Comparison of ENCODE assay signal across 19 cellular contexts in the genomic region with DNA sequence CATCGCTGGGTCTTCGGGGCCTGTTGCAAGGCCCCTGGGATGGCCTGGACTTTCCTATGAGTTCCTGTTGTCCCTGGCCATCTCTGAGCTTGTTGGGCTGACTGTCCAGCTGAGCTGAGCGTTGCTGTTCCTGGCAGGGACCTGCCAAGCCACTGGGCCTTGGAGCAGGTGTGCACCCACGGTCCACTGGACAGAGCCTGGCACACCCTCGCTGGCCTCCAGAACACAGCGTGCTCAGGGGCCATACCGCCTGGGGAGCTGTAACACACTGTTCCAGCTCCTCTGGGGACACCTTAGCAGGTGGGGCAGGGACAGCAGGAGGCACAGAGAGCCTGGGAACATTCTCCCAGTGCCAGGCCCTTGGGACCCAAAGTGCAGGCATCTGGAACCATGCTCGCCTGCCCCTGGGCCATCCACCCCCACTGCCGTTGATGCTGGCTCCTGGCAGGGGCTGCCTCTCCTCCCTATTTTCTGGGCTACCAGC.
DNase-seq lines count a peak whose midpoint lies in the region; ATAC-seq, FAIRE-seq and TF ChIP-seq lines count a peak whose summit lies in the region.
"Had no signal": no experiment of that assay in that cellular context is flagged by ENCODE, and none has a peak within 500 bp of the region (broad histone marks: within the 10 kb centered on the region; RNA-seq: fewer than 3 reads in every experiment).

No MANE protein-coding gene starts in this region.

- no peaks in the 10 kb centered on the region for H3K79me1 ChIP-seq in mesendoderm (ENCODE audit: low read length)

- no peak overlapping the region for H3K18ac ChIP-seq in mesendoderm (ENCODE audit: low read length)

- ATAC-seq in Right ventricle myocardium superior (ENCODE audit: poor library complexity) (peak; percentile 13), left cardiac atrium (no peak), thoracic aorta (ENCODE audit: insufficient number of reproducible peaks, low FRiP score, low read depth) (no peak), HG03378 (IDR thresholded peaks at IDR 0.05; ENCODE audit: unreplicated experiment) (no peak)
- ATAC-seq: CD8-positive, alpha-beta T cell had no signal

- no peak overlapping the region for H4K5ac ChIP-seq in mesendoderm (ENCODE audit: low read length)

- intact Hi-C loops in Right ventricle myocardium superior (cut with DNase I) (no loop called here), left cardiac atrium (cut with DNase I) (no loop called here), ascending aorta (cut with DNase I) (no loop called here), vagina (cut with DNase I) (no loop called here)

- H3K9me3 ChIP-seq in ascending aorta = no peaks in the 10 kb centered on the region
- H3K9me3 ChIP-seq in thoracic aorta = no peaks in the 10 kb centered on the region
- H3K9me3 ChIP-seq in vagina = no peaks in the 10 kb centered on the region
- H3K9me3 ChIP-seq: MG63, neutrophil, right lobe of liver had no signal

- H3K9ac ChIP-seq in mesendoderm (ENCODE audit: low read length) = no peak overlapping the region

- H2AK5ac ChIP-seq in mesendoderm (ENCODE audit: low read length) = no peak overlapping the region

- H3K4me2 ChIP-seq in mesendoderm (ENCODE audit: low read length) = no peak overlapping the region

- no peak overlapping the region for H2BK15ac ChIP-seq in mesendoderm (replicated peaks; ENCODE audit: low read depth)

- DNase-seq in Right ventricle myocardium superior (no peak), left cardiac atrium (no peak), ascending aorta (ENCODE audit: low spot score in 2 of 2) (no peak), mesendoderm (no peak), thoracic aorta (ENCODE audit: low spot score) (no peak), vagina (ENCODE audit: extremely low spot score in 2 of 2) (no peak), GM12891 (ENCODE audit: insufficient read length, low spot score) (no peak)
- DNase-seq: activated CD4-positive, CD25-positive, alpha-beta regulatory T cell; amniotic stem cell; CD8-positive, alpha-beta T cell; cortex of kidney; mammary epithelial cell; MG63; NCI-H1694 treated with DMSO at 0.1 percent for 48 hours; NCI-H446; right lobe of liver; SIG-M5 had no signal

- peak overlapping the region; percentile 34 to 37 for H3K27ac ChIP-seq in ascending aorta
- no peak overlapping the region for H3K27ac ChIP-seq in mesendoderm (ENCODE audit: low read depth, low read length)
- H3K27ac ChIP-seq in thoracic aorta = peak overlapping the region; percentile 36 to 39
- no peak overlapping the region for H3K27ac ChIP-seq in vagina
- H3K27ac ChIP-seq: neutrophil, right lobe of liver had no signal

- H3K4ac ChIP-seq in mesendoderm (ENCODE audit: low read depth, low read length) = no peak overlapping the region

- H3K27me3 ChIP-seq in ascending aorta (no peaks in the 10 kb centered on the region), mesendoderm (ENCODE audit: insufficient read depth, low read length, poor library complexity) (peaks cover 10% of the 10 kb centered on the region), thoracic aorta (replicated peaks; ENCODE audit: insufficient read depth) (no peaks in the 10 kb centered on the region), vagina (no peaks in the 10 kb centered on the region)
- H3K27me3 ChIP-seq: MG63, right lobe of liver had no signal

- H3K4me1 ChIP-seq in ascending aorta (peaks cover 4 to 11% of the 10 kb centered on the region in 2 donors), mesendoderm (ENCODE audit: control insufficient read depth, low read depth, low read length) (peaks cover 3% of the 10 kb centered on the region), thoracic aorta (ENCODE audit: control insufficient read depth in 1 of 2, low read depth in 2 of 2) (peaks cover 2 to 21% of the 10 kb centered on the region in 2 donors), vagina (peaks cover 12% of the 10 kb centered on the region)

- WGBS in mesendoderm (ENCODE audit: extremely low coverage, insufficient coverage, low lambda C conversion rate) = no CpG with 5 or more reads among the region's 9 CpGs

- H2BK5ac ChIP-seq in mesendoderm (ENCODE audit: low read length) = no peak overlapping the region

- TF ChIP-seq POLR2A in vagina (IDR thresholded peaks at IDR 0.05) = no peak
- no peak for TF ChIP-seq POLR2A in GM12891 (IDR thresholded peaks at IDR 0.05; ENCODE audit: low read depth, low read length)

- no peaks in the 10 kb centered on the region for H3K36me3 ChIP-seq in ascending aorta
- no peaks in the 10 kb centered on the region for H3K36me3 ChIP-seq in mesendoderm (ENCODE audit: control insufficient read depth, insufficient read depth, low read length)
- no peaks in the 10 kb centered on the region for H3K36me3 ChIP-seq in thoracic aorta
- H3K36me3 ChIP-seq in vagina = no peaks in the 10 kb centered on the region
- H3K36me3 ChIP-seq: MG63, neutrophil, right lobe of liver had no signal

- no peak for FAIRE-seq in GM12891 (lab: Jason Lieb, UNC)

- no peaks in the 10 kb centered on the region for H3K79me2 ChIP-seq in mesendoderm (ENCODE audit: control insufficient read depth, insufficient read depth, low read length)

- H3K23ac ChIP-seq in mesendoderm (ENCODE audit: low read length) = no peak overlapping the region

- H2BK120ac ChIP-seq in mesendoderm (ENCODE audit: low read depth, low read length) = no peak overlapping the region

- peak overlapping the region; percentile 54 for H3K56ac ChIP-seq in mesendoderm (ENCODE audit: low read length)

- H3K4me3 ChIP-seq in ascending aorta = no peak overlapping the region
- H3K4me3 ChIP-seq in mesendoderm (ENCODE audit: low read length) = no peak overlapping the region
- no peak overlapping the region for H3K4me3 ChIP-seq in thoracic aorta
- no peak overlapping the region for H3K4me3 ChIP-seq in vagina
- H3K4me3 ChIP-seq: MG63, right lobe of liver had no signal

- H4K8ac ChIP-seq in mesendoderm (ENCODE audit: low read depth, low read length) = no peak overlapping the region

- TF ChIP-seq CTCF in ascending aorta (IDR thresholded peaks at IDR 0.05) (no peak), thoracic aorta (IDR thresholded peaks at IDR 0.05) (no peak), vagina (IDR thresholded peaks at IDR 0.05) (no peak)

TF ChIP-seq in GM12891, 5 proteins besides CTCF, POLR2A, EP300 and RAD21:
- TF ChIP-seq POU2F2 (IDR thresholded peaks at IDR 0.05; ENCODE audit: low read depth, low read length) (no peak), TAF1 (IDR thresholded peaks at IDR 0.05; ENCODE audit: low read depth, low read length) (no peak), POLR2AphosphoS5 (IDR thresholded peaks at IDR 0.05; ENCODE audit: low read depth, low read length) (no peak), SPI1 (IDR thresholded peaks at IDR 0.05; ENCODE audit: low read depth, low read length) (no peak), PAX5 (IDR thresholded peaks at IDR 0.05; ENCODE audit: insufficient read depth, low read length, severe bottlenecking) (no peak)

Comparison
In these comparisons a context has a peak if more than half of its experiments do, and no peak if none do; other contexts are left out.
1. H3K27ac ChIP-seq: peak in ascending aorta (2 of 2) and thoracic aorta (2 of 2); none in mesendoderm (single experiment) and vagina (single experiment).